In genomic region chr19:5719961-5720790, GRCh38 we compare ENCODE assay signal across 1 cellular context.
TF ChIP-seq lines count a peak whose summit lies in the region.

TSS of gene CATSPERD (plus strand) at chr19:5720637. CDS start at chr19:5720738, 101 bp downstream.
TSS of gene LONP1 (minus strand) at chr19:5720146. CDS start at chr19:5720132, 14 bp downstream.

TF ChIP-seq in HepG2, 621 proteins besides CTCF, POLR2A, EP300 and RAD21 (continued from another document and continues in another):
- TF ChIP-seq NFAT5 (CRISPR knock-in tag; IDR thresholded peaks at IDR 0.05) (peak; percentile 86; the same call in 1 of the 2 replicates), CSRNP1 (CRISPR knock-in tag; IDR thresholded peaks at IDR 0.05) (no peak; the same call in 1 of the 2 replicates), ZFP90 (CRISPR knock-in tag; IDR thresholded peaks at IDR 0.05; ENCODE audit: borderline replicate concordance) (peak; percentile 93), PPARG (CRISPR knock-in tag; conservative IDR thresholded peaks at IDR 0.05) (peak; percentile 68; the same call in 1 of the 2 replicates), ZNF782 (CRISPR knock-in tag; IDR thresholded peaks at IDR 0.05; ENCODE audit: borderline replicate concordance) (peak; percentile 75; the same call in 1 of the 2 replicates), ZNF337 (CRISPR knock-in tag; IDR thresholded peaks at IDR 0.05; ENCODE audit: borderline replicate concordance, low read depth) (peak; percentile 95), KDM3A (CRISPR knock-in tag; IDR thresholded peaks at IDR 0.05; ENCODE audit: low read depth) (no peak), ZNF740 (CRISPR knock-in tag; IDR thresholded peaks at IDR 0.05) (peak; percentile 55; the same call in 1 of the 2 replicates), SMARCC2 (IDR thresholded peaks at IDR 0.05) (no peak), IKZF5 (CRISPR knock-in tag; IDR thresholded peaks at IDR 0.05) (peak; percentile 90), SNAI1 (CRISPR knock-in tag; IDR thresholded peaks at IDR 0.05; ENCODE audit: borderline replicate concordance) (no peak; the same call in 1 of the 2 replicates), SIN3B (IDR thresholded peaks at IDR 0.05; ENCODE audit: low read length) (peak; percentile 93), ZNF225 (CRISPR knock-in tag; IDR thresholded peaks at IDR 0.05) (0 out of 2 replicates have a peak, but pooled peaks have one; percentile 43), TFE3 (CRISPR knock-in tag; IDR thresholded peaks at IDR 0.05) (peak; percentile 100), AHDC1 (CRISPR knock-in tag; IDR thresholded peaks at IDR 0.05; ENCODE audit: borderline replicate concordance) (peak; percentile 79), ZNF660 (CRISPR knock-in tag; IDR thresholded peaks at IDR 0.05; ENCODE audit: borderline replicate concordance, low read depth) (no peak; the same call in 1 of the 2 replicates), TCF12 (IDR thresholded peaks at IDR 0.05) (no peak), TCF12 (CRISPR knock-in tag; IDR thresholded peaks at IDR 0.05) (no peak), ATAD3A (CRISPR knock-in tag; IDR thresholded peaks at IDR 0.05) (no peak), ZNF12 (CRISPR knock-in tag; IDR thresholded peaks at IDR 0.05) (no peak), XRCC5 (optimal IDR thresholded peaks at IDR 0.05; ENCODE audit: low read length) (peak; percentile 59), KDM4B (CRISPR knock-in tag; IDR thresholded peaks at IDR 0.05) (no peak), ZNF274 (CRISPR knock-in tag; IDR thresholded peaks at IDR 0.05) (no peak; the same call in 1 of the 2 replicates), RCOR2 (CRISPR knock-in tag; IDR thresholded peaks at IDR 0.05) (peak; percentile 52), ZNF30 (CRISPR knock-in tag; IDR thresholded peaks at IDR 0.05) (no peak), JUN (CRISPR knock-in tag; IDR thresholded peaks at IDR 0.05) (peak; percentile 51; the same call in 1 of the 2 replicates), RFX5 (IDR thresholded peaks at IDR 0.05; ENCODE audit: low read depth, low read length) (no peak; the same call in 1 of the 2 replicates), FOXO1 (CRISPR knock-in tag; IDR thresholded peaks at IDR 0.05) (peak; percentile 60), MEF2D (CRISPR knock-in tag; IDR thresholded peaks at IDR 0.05) (peak; percentile 69), ZFP37 (CRISPR knock-in tag; IDR thresholded peaks at IDR 0.05; ENCODE audit: borderline replicate concordance) (peak; percentile 95), ELF4 (CRISPR knock-in tag; IDR thresholded peaks at IDR 0.05; ENCODE audit: borderline replicate concordance) (no peak), NFATC3 (CRISPR knock-in tag; IDR thresholded peaks at IDR 0.05) (no peak), ZNF550 (CRISPR knock-in tag; IDR thresholded peaks at IDR 0.05; ENCODE audit: borderline replicate concordance) (peak; percentile 25; the same call in 1 of the 2 replicates), ZNF510 (CRISPR knock-in tag; IDR thresholded peaks at IDR 0.05; ENCODE audit: low read depth) (0 out of 2 replicates have a peak, but pooled peaks have one; percentile 33), FOXK2 (IDR thresholded peaks at IDR 0.05) (peak; percentile 35; the same call in 1 of the 2 replicates), NRL (CRISPR knock-in tag; IDR thresholded peaks at IDR 0.05; ENCODE audit: borderline replicate concordance) (peak; percentile 41; the same call in 1 of the 2 replicates), ZSCAN21 (CRISPR knock-in tag; IDR thresholded peaks at IDR 0.05; ENCODE audit: borderline replicate concordance) (peak; percentile 53), ZFP41 (CRISPR knock-in tag; IDR thresholded peaks at IDR 0.05; ENCODE audit: borderline replicate concordance) (peak; percentile 83; the same call in 1 of the 2 replicates), ZMAT5 (CRISPR knock-in tag; IDR thresholded peaks at IDR 0.05; ENCODE audit: borderline replicate concordance, low read depth) (no peak), ARHGAP35 (CRISPR knock-in tag; IDR thresholded peaks at IDR 0.05; ENCODE audit: borderline replicate concordance) (0 out of 2 replicates have a peak, but pooled peaks have one; percentile 56), FOXP1 (IDR thresholded peaks at IDR 0.05) (no peak), FOXP1 (CRISPR knock-in tag; IDR thresholded peaks at IDR 0.05) (peak; percentile 50; the same call in 1 of the 2 replicates)
- TF ChIP-seq, protein P1, sequence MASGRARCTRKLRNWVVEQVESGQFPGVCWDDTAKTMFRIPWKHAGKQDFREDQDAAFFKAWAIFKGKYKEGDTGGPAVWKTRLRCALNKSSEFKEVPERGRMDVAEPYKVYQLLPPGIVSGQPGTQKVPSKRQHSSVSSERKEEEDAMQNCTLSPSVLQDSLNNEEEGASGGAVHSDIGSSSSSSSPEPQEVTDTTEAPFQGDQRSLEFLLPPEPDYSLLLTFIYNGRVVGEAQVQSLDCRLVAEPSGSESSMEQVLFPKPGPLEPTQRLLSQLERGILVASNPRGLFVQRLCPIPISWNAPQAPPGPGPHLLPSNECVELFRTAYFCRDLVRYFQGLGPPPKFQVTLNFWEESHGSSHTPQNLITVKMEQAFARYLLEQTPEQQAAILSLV (CRISPR knock-in tag; IDR thresholded peaks at IDR 0.05; ENCODE audit: borderline replicate concordance) = peak; percentile 22; the same call in 1 of the 2 replicates
- TF ChIP-seq, protein P2, sequence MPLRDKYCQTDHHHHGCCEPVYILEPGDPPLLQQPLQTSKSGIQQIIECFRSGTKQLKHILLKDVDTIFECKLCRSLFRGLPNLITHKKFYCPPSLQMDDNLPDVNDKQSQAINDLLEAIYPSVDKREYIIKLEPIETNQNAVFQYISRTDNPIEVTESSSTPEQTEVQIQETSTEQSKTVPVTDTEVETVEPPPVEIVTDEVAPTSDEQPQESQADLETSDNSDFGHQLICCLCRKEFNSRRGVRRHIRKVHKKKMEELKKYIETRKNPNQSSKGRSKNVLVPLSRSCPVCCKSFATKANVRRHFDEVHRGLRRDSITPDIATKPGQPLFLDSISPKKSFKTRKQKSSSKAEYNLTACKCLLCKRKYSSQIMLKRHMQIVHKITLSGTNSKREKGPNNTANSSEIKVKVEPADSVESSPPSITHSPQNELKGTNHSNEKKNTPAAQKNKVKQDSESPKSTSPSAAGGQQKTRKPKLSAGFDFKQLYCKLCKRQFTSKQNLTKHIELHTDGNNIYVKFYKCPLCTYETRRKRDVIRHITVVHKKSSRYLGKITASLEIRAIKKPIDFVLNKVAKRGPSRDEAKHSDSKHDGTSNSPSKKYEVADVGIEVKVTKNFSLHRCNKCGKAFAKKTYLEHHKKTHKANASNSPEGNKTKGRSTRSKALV (CRISPR knock-in tag; IDR thresholded peaks at IDR 0.05) = no peak; the same call in 1 of the 2 replicates
